In the genomic region with DNA sequence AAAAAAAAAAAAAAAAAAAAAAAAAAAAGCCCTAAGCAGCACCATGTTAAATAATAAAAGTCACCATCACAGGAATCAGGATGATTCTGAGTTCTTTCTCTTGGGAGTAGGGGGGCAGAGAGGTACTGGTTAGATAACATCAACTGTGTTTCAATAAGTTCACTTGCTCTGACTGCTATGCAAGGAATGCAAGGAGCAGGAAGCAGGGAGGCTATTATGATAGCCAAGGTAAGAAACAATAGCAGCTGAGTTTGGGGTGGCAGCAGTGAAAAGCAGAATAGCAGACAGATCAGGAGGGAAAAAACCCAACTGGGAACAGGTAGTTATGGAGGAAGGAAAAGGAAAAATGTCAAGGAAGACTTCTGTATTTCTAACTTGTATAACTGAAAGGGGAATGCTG, we compare ENCODE assay signal across 1 cellular context.
TF ChIP-seq lines count a peak whose summit lies in the region.

No MANE protein-coding gene starts in this region.

TF ChIP-seq in WTC11, 78 proteins besides CTCF, POLR2A, EP300 and RAD21 (continued from another document):
- TF ChIP-seq FOXJ3 (CRISPR knock-in tag; IDR thresholded peaks at IDR 0.05; ENCODE audit: borderline replicate concordance) (no peak), NR2C2 (CRISPR knock-in tag; IDR thresholded peaks at IDR 0.05) (no peak), TP53 (CRISPR knock-in tag; IDR thresholded peaks at IDR 0.05) (no peak), ZNF396 (CRISPR knock-in tag; IDR thresholded peaks at IDR 0.05; ENCODE audit: borderline replicate concordance) (no peak), MXD4 (CRISPR knock-in tag; IDR thresholded peaks at IDR 0.05; ENCODE audit: borderline replicate concordance) (no peak), SMAD4 (CRISPR knock-in tag; IDR thresholded peaks at IDR 0.05) (no peak), ZNF219 (CRISPR knock-in tag; IDR thresholded peaks at IDR 0.05; ENCODE audit: borderline replicate concordance) (no peak), FOXP1 (CRISPR knock-in tag; IDR thresholded peaks at IDR 0.05; ENCODE audit: borderline replicate concordance) (no peak), EMX1 (CRISPR knock-in tag; IDR thresholded peaks at IDR 0.05) (no peak)
- TF ChIP-seq, protein P1, sequence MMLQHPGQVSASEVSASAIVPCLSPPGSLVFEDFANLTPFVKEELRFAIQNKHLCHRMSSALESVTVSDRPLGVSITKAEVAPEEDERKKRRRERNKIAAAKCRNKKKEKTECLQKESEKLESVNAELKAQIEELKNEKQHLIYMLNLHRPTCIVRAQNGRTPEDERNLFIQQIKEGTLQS (CRISPR knock-in tag; conservative IDR thresholded peaks at IDR 0.05), result no peak
- TF ChIP-seq, protein P2, sequence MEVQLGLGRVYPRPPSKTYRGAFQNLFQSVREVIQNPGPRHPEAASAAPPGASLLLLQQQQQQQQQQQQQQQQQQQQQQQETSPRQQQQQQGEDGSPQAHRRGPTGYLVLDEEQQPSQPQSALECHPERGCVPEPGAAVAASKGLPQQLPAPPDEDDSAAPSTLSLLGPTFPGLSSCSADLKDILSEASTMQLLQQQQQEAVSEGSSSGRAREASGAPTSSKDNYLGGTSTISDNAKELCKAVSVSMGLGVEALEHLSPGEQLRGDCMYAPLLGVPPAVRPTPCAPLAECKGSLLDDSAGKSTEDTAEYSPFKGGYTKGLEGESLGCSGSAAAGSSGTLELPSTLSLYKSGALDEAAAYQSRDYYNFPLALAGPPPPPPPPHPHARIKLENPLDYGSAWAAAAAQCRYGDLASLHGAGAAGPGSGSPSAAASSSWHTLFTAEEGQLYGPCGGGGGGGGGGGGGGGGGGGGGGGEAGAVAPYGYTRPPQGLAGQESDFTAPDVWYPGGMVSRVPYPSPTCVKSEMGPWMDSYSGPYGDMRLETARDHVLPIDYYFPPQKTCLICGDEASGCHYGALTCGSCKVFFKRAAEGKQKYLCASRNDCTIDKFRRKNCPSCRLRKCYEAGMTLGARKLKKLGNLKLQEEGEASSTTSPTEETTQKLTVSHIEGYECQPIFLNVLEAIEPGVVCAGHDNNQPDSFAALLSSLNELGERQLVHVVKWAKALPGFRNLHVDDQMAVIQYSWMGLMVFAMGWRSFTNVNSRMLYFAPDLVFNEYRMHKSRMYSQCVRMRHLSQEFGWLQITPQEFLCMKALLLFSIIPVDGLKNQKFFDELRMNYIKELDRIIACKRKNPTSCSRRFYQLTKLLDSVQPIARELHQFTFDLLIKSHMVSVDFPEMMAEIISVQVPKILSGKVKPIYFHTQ (CRISPR knock-in tag; IDR thresholded peaks at IDR 0.05), result no peak
- TF ChIP-seq, protein P3, sequence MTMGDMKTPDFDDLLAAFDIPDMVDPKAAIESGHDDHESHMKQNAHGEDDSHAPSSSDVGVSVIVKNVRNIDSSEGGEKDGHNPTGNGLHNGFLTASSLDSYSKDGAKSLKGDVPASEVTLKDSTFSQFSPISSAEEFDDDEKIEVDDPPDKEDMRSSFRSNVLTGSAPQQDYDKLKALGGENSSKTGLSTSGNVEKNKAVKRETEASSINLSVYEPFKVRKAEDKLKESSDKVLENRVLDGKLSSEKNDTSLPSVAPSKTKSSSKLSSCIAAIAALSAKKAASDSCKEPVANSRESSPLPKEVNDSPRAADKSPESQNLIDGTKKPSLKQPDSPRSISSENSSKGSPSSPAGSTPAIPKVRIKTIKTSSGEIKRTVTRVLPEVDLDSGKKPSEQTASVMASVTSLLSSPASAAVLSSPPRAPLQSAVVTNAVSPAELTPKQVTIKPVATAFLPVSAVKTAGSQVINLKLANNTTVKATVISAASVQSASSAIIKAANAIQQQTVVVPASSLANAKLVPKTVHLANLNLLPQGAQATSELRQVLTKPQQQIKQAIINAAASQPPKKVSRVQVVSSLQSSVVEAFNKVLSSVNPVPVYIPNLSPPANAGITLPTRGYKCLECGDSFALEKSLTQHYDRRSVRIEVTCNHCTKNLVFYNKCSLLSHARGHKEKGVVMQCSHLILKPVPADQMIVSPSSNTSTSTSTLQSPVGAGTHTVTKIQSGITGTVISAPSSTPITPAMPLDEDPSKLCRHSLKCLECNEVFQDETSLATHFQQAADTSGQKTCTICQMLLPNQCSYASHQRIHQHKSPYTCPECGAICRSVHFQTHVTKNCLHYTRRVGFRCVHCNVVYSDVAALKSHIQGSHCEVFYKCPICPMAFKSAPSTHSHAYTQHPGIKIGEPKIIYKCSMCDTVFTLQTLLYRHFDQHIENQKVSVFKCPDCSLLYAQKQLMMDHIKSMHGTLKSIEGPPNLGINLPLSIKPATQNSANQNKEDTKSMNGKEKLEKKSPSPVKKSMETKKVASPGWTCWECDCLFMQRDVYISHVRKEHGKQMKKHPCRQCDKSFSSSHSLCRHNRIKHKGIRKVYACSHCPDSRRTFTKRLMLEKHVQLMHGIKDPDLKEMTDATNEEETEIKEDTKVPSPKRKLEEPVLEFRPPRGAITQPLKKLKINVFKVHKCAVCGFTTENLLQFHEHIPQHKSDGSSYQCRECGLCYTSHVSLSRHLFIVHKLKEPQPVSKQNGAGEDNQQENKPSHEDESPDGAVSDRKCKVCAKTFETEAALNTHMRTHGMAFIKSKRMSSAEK (CRISPR knock-in tag; IDR thresholded peaks at IDR 0.05; ENCODE audit: borderline replicate concordance), result no peak
